12 cellular contexts compared by ENCODE assay signal in genomic region chr20:48283470-48284110, GRCh38.
A peak's percentile ranks its signal among the peaks of the same experiment; 100 is the strongest.
DNase-seq lines count a peak whose midpoint lies in the region; ATAC-seq and TF ChIP-seq lines count a peak whose summit lies in the region.
"Had no signal": no experiment of that assay in that cellular context is flagged by ENCODE, and none has a peak within 500 bp of the region (broad histone marks: within the 10 kb centered on the region; RNA-seq: fewer than 3 reads in every experiment).

No MANE protein-coding gene starts in this region.

- no peaks in the 10 kb centered on the region for H3K36me3 ChIP-seq in left lung

- H3K27me3 Mint-ChIP-seq in activated T-helper 1 cell treated with anti-CD3 and anti-CD28 coated beads, Interleukin-12 subunit alpha, Interleukin-12 subunit beta, Interleukin-2, Interleukin-4 antibody, amounts not matched to agents 30 ng/mL and 10 ng/mL and 1 ng/mL, durations not matched to agents 14 hours and 24 hours and 36 hours (ENCODE audit: insufficient read depth): no peaks in the 10 kb centered on the region

- H3K4me1 Mint-ChIP-seq in activated T-helper 1 cell treated with anti-CD3 and anti-CD28 coated beads, Interleukin-12 subunit alpha, Interleukin-12 subunit beta, Interleukin-2, Interleukin-4 antibody, amounts not matched to agents 30 ng/mL and 10 ng/mL and 1 ng/mL, durations not matched to agents 14 hours and 24 hours and 36 hours (ENCODE audit: low read depth): no peaks in the 10 kb centered on the region

- H3K27ac Mint-ChIP-seq in activated T-helper 1 cell treated with anti-CD3 and anti-CD28 coated beads, Interleukin-12 subunit alpha, Interleukin-12 subunit beta, Interleukin-2, Interleukin-4 antibody, amounts not matched to agents 30 ng/mL and 10 ng/mL and 1 ng/mL, durations not matched to agents 14 hours and 24 hours and 36 hours: no peak overlapping the region
- H3K27ac Mint-ChIP-seq: mesothelial cell of epicardium had no signal

- H3K27ac ChIP-seq in caudate nucleus (ENCODE audit: low read depth, low read length): peak overlapping the region; percentile 12
- no peak overlapping the region for H3K27ac ChIP-seq in left lung
- H3K27ac ChIP-seq: C4-2B had no signal

- no peak overlapping the region for H3K4me3 ChIP-seq in left lung

- TF ChIP-seq CTCF in left lung (IDR thresholded peaks at IDR 0.05): no peak

- peak; percentile 51 for ATAC-seq in Right ventricle myocardium superior (ENCODE audit: poor library complexity)
- ATAC-seq in left lung: peak; percentile 70

- no peaks in the 10 kb centered on the region for H3K9me3 ChIP-seq in left lung

- intact Hi-C loops in Right ventricle myocardium superior (cut with DNase I) (no loop called here), cardiac septum (cut with DNase I) (no loop called here), left lung (cut with DNase I) (no loop called here)
- intact Hi-C loops in activated T-helper 1 cell treated with anti-CD3 and anti-CD28 coated beads, Interleukin-12 subunit alpha, Interleukin-12 subunit beta, Interleukin-2, Interleukin-4 antibody, amounts not matched to agents 30 ng/mL and 10 ng/mL and 1 ng/mL, durations not matched to agents 14 hours and 24 hours and 36 hours (cut with micrococcal nuclease): no loop called here

- H3K27me3 ChIP-seq in left lung: no peaks in the 10 kb centered on the region

- DNase-seq in Right ventricle myocardium superior: peak; percentile 69
- no peak for DNase-seq in cardiac septum (ENCODE audit: low spot score)
- peak in 58 of 61 donors; percentile 26 to 90 (median 71) for DNase-seq in caudate nucleus (lab: John Stamatoyannopoulos, UW)
- peak in 1 of 2 donors; percentile 64 for DNase-seq in left lung
- peak; percentile 50 for DNase-seq in ureter (ENCODE audit: low spot score)
- DNase-seq in 8988T: no peak
- DNase-seq in NCI-H774 (lab: John Stamatoyannopoulos, UW): no peak
- no peak for DNase-seq in activated T-helper 1 cell treated with anti-CD3 and anti-CD28 coated beads, Interleukin-12 subunit alpha, Interleukin-12 subunit beta, Interleukin-2, Interleukin-4 antibody, amounts not matched to agents 30 ng/mL and 10 ng/mL and 1 ng/mL, durations not matched to agents 14 hours and 24 hours and 36 hours (ENCODE audit: low spot score)
- DNase-seq: activated CD8-positive, alpha-beta memory T cell treated with anti-CD3 and anti-CD28 coated beads, Interleukin-2, amount 50 U/mL, for 48 hours; NCI-H345 had no signal

- no peaks in the 10 kb centered on the region for H3K36me3 Mint-ChIP-seq in activated T-helper 1 cell treated with anti-CD3 and anti-CD28 coated beads, Interleukin-12 subunit alpha, Interleukin-12 subunit beta, Interleukin-2, Interleukin-4 antibody, amounts not matched to agents 30 ng/mL and 10 ng/mL and 1 ng/mL, durations not matched to agents 14 hours and 24 hours and 36 hours (ENCODE audit: low read depth)
- H3K36me3 Mint-ChIP-seq: mesothelial cell of epicardium had no signal

- H3K9me3 Mint-ChIP-seq in activated T-helper 1 cell treated with anti-CD3 and anti-CD28 coated beads, Interleukin-12 subunit alpha, Interleukin-12 subunit beta, Interleukin-2, Interleukin-4 antibody, amounts not matched to agents 30 ng/mL and 10 ng/mL and 1 ng/mL, durations not matched to agents 14 hours and 24 hours and 36 hours: no peaks in the 10 kb centered on the region
- H3K9me3 Mint-ChIP-seq: mesothelial cell of epicardium had no signal

- H3K4me3 Mint-ChIP-seq in activated T-helper 1 cell treated with anti-CD3 and anti-CD28 coated beads, Interleukin-12 subunit alpha, Interleukin-12 subunit beta, Interleukin-2, Interleukin-4 antibody, amounts not matched to agents 30 ng/mL and 10 ng/mL and 1 ng/mL, durations not matched to agents 14 hours and 24 hours and 36 hours: no peak overlapping the region
- H3K4me3 Mint-ChIP-seq: mesothelial cell of epicardium had no signal

- peaks cover 6 to 17% of the 10 kb centered on the region in 2 donors for H3K4me1 ChIP-seq in left lung

Comparison
In these comparisons a context has a peak if more than half of its experiments do, and no peak if none do; other contexts are left out.
1. DNase-seq: peak in Right ventricle myocardium superior (single experiment), caudate nucleus (58 of 61) and ureter (single experiment); none in cardiac septum (single experiment), 8988T (single experiment), NCI-H774 (single experiment) and activated T-helper 1 cell treated with anti-CD3 and anti-CD28 coated beads, Interleukin-12 subunit alpha, Interleukin-12 subunit beta, Interleukin-2, Interleukin-4 antibody, amounts not matched to agents 30 ng/mL and 10 ng/mL and 1 ng/mL, durations not matched to agents 14 hours and 24 hours and 36 hours (single experiment).